ENCODE assay signal across 13 cellular contexts in genomic region chr16:3317315-3317999, GRCh38. TPM values are rescaled to one million over a fixed set of nuclear protein-coding genes. Genes with fewer than 3 reads are reported as not detected.
DNase-seq lines count a peak whose midpoint lies in the region; ATAC-seq, FAIRE-seq and TF ChIP-seq lines count a peak whose summit lies in the region.
"Had no signal": no experiment of that assay in that cellular context is flagged by ENCODE, and none has a peak within 500 bp of the region (broad histone marks: within the 10 kb centered on the region; RNA-seq: fewer than 3 reads in every experiment).

No MANE protein-coding gene starts in this region.

- H3K27me3 Mint-ChIP-seq in activated naive CD8-positive, alpha-beta T cell treated with anti-CD3 and anti-CD28 coated beads for 36 hours, result no peaks in the 10 kb centered on the region
- no peaks in the 10 kb centered on the region for H3K27me3 Mint-ChIP-seq in activated naive CD8-positive, alpha-beta T cell treated with anti-CD3 and anti-CD28 coated beads, Interleukin-2, amount 50 U/mL, for 24 hours
- H3K27me3 Mint-ChIP-seq in endothelial cell (ENCODE audit: unreplicated experiment), result peaks cover 11% of the 10 kb centered on the region
- H3K27me3 Mint-ChIP-seq in stimulated activated naive B cell treated with anti-CD40 and anti-IgM and Interleukin-4, amounts not matched to agents 10 μg/mL and 1 μg/mL and 100 μg/mL, for 72 hours, result no peaks in the 10 kb centered on the region
- H3K27me3 Mint-ChIP-seq: stimulated activated naive CD8-positive, alpha-beta T cell treated with anti-CD3 and anti-CD28 coated beads, Interleukin-15, Interleukin-2, amounts not matched to agents 100 ng/mL and 50 ng/mL, for 24 hours had no signal

- peaks cover 79% of the 10 kb centered on the region for H3K9me3 Mint-ChIP-seq in activated naive CD8-positive, alpha-beta T cell treated with anti-CD3 and anti-CD28 coated beads for 36 hours
- peaks cover 85% of the 10 kb centered on the region for H3K9me3 Mint-ChIP-seq in activated naive CD8-positive, alpha-beta T cell treated with anti-CD3 and anti-CD28 coated beads, Interleukin-2, amount 50 U/mL, for 24 hours
- peaks cover 61% of the 10 kb centered on the region for H3K9me3 Mint-ChIP-seq in endothelial cell (ENCODE audit: unreplicated experiment)
- peaks cover 53 to 56% of the 10 kb centered on the region in 2 donors for H3K9me3 Mint-ChIP-seq in stimulated activated naive B cell treated with anti-CD40 and anti-IgM and Interleukin-4, amounts not matched to agents 10 μg/mL and 1 μg/mL and 100 μg/mL, for 72 hours
- peaks cover 71 to 72% of the 10 kb centered on the region in 2 donors for H3K9me3 Mint-ChIP-seq in activated naive CD4-positive, alpha-beta T cell treated with anti-CD3 and anti-CD28 coated beads, Interleukin-2, amount 50 U/mL, for 72 hours

- FAIRE-seq in HTR-8/SVneo (lab: Jason Lieb, UNC), result no peak
- FAIRE-seq: endometrium had no signal

- no peak overlapping the region for H3K27ac Mint-ChIP-seq in activated naive CD8-positive, alpha-beta T cell treated with anti-CD3 and anti-CD28 coated beads for 36 hours
- no peak overlapping the region for H3K27ac Mint-ChIP-seq in activated naive CD8-positive, alpha-beta T cell treated with anti-CD3 and anti-CD28 coated beads, Interleukin-2, amount 50 U/mL, for 24 hours
- H3K27ac Mint-ChIP-seq in endothelial cell (ENCODE audit: unreplicated experiment), result no peak overlapping the region
- H3K27ac Mint-ChIP-seq in stimulated activated naive B cell treated with anti-CD40 and anti-IgM and Interleukin-4, amounts not matched to agents 10 μg/mL and 1 μg/mL and 100 μg/mL, for 72 hours, result peak overlapping the region; percentile 69
- peak overlapping the region in 1 of 2 donors; percentile 55 for H3K27ac Mint-ChIP-seq in activated naive CD4-positive, alpha-beta T cell treated with anti-CD3 and anti-CD28 coated beads, Interleukin-2, amount 50 U/mL, for 72 hours
- H3K27ac Mint-ChIP-seq: stimulated activated naive CD8-positive, alpha-beta T cell treated with anti-CD3 and anti-CD28 coated beads, Interleukin-15, Interleukin-2, amounts not matched to agents 100 ng/mL and 50 ng/mL, for 24 hours had no signal

- H3K4me3 Mint-ChIP-seq in activated naive CD8-positive, alpha-beta T cell treated with anti-CD3 and anti-CD28 coated beads for 36 hours, result peak overlapping the region; percentile 37
- H3K4me3 Mint-ChIP-seq in activated naive CD8-positive, alpha-beta T cell treated with anti-CD3 and anti-CD28 coated beads, Interleukin-2, amount 50 U/mL, for 24 hours, result no peak overlapping the region
- peak overlapping the region; percentile 82 for H3K4me3 Mint-ChIP-seq in endothelial cell (ENCODE audit: unreplicated experiment)
- H3K4me3 Mint-ChIP-seq in stimulated activated naive B cell treated with anti-CD40 and anti-IgM and Interleukin-4, amounts not matched to agents 10 μg/mL and 1 μg/mL and 100 μg/mL, for 72 hours, result no peak overlapping the region
- H3K4me3 Mint-ChIP-seq: activated T-cell treated with anti-CD3 and anti-CD28 coated beads, Interleukin-2, amount 50 U/mL, for 4 hours; stimulated activated naive CD8-positive, alpha-beta T cell treated with anti-CD3 and anti-CD28 coated beads, Interleukin-15, Interleukin-2, amounts not matched to agents 100 ng/mL and 50 ng/mL, for 24 hours had no signal

- DNase-seq in activated naive CD8-positive, alpha-beta T cell treated with anti-CD3 and anti-CD28 coated beads for 36 hours, result no peak
- DNase-seq in activated naive CD8-positive, alpha-beta T cell treated with anti-CD3 and anti-CD28 coated beads, Interleukin-2, amount 50 U/mL, for 24 hours, result no peak
- DNase-seq in NOMO-1 treated with DMSO at 0.1 percent for 48 hours (lab: John Stamatoyannopoulos, UW; ENCODE audit: unreplicated experiment), result peak; percentile 36
- DNase-seq in endothelial cell (ENCODE audit: low spot score), result no peak
- no peak for DNase-seq in stimulated activated naive B cell treated with anti-CD40 and anti-IgM and Interleukin-4, amounts not matched to agents 10 μg/mL and 1 μg/mL and 100 μg/mL, for 72 hours
- DNase-seq in HTR-8/SVneo (ENCODE audit: insufficient read length, low spot score), result no peak
- DNase-seq in activated naive CD4-positive, alpha-beta T cell treated with anti-CD3 and anti-CD28 coated beads, Interleukin-2, amount 50 U/mL, for 72 hours (ENCODE audit: low spot score in 2 of 2), result no peak
- DNase-seq: activated T-cell treated with anti-CD3 and anti-CD28 coated beads, Interleukin-2, amount 50 U/mL, for 4 hours; psoas muscle; stimulated activated CD4-positive, alpha-beta T cell treated with anti-CD3 and anti-CD28 coated beads, Interleukin-4, amount 100 ng/mL, for 1 hour had no signal

- no peak for TF ChIP-seq CTCF in endothelial cell (IDR thresholded peaks at IDR 0.05; ENCODE audit: unreplicated experiment)

- H3K36me3 Mint-ChIP-seq in activated naive CD8-positive, alpha-beta T cell treated with anti-CD3 and anti-CD28 coated beads for 36 hours, result peaks cover 85% of the 10 kb centered on the region
- peaks cover 78% of the 10 kb centered on the region for H3K36me3 Mint-ChIP-seq in activated naive CD8-positive, alpha-beta T cell treated with anti-CD3 and anti-CD28 coated beads, Interleukin-2, amount 50 U/mL, for 24 hours (ENCODE audit: low read depth)
- H3K36me3 Mint-ChIP-seq in endothelial cell (ENCODE audit: low read depth, unreplicated experiment), result peaks cover 76% of the 10 kb centered on the region
- H3K36me3 Mint-ChIP-seq in stimulated activated naive B cell treated with anti-CD40 and anti-IgM and Interleukin-4, amounts not matched to agents 10 μg/mL and 1 μg/mL and 100 μg/mL, for 72 hours, result peaks cover 79 to 86% of the 10 kb centered on the region in 2 donors
- H3K36me3 Mint-ChIP-seq in activated naive CD4-positive, alpha-beta T cell treated with anti-CD3 and anti-CD28 coated beads, Interleukin-2, amount 50 U/mL, for 72 hours, result peaks cover 89% of the 10 kb centered on the region in 2 donors

- no peak for ATAC-seq in activated naive CD8-positive, alpha-beta T cell treated with anti-CD3 and anti-CD28 coated beads, Interleukin-2, amount 50 U/mL, for 24 hours
- ATAC-seq in stimulated activated naive B cell treated with anti-CD40 and anti-IgM and Interleukin-4, amounts not matched to agents 10 μg/mL and 1 μg/mL and 100 μg/mL, for 72 hours (replicated peaks), result no peak
- no peak for ATAC-seq in activated naive CD4-positive, alpha-beta T cell treated with anti-CD3 and anti-CD28 coated beads, Interleukin-2, amount 50 U/mL, for 72 hours
- no peak for ATAC-seq in GM21529 (IDR thresholded peaks at IDR 0.05; ENCODE audit: unreplicated experiment)
- ATAC-seq: activated T-cell treated with anti-CD3 and anti-CD28 coated beads, Interleukin-2, amount 50 U/mL, for 4 hours; psoas muscle had no signal

- H3K4me1 Mint-ChIP-seq in activated naive CD8-positive, alpha-beta T cell treated with anti-CD3 and anti-CD28 coated beads for 36 hours, result no peaks in the 10 kb centered on the region
- no peaks in the 10 kb centered on the region for H3K4me1 Mint-ChIP-seq in activated naive CD8-positive, alpha-beta T cell treated with anti-CD3 and anti-CD28 coated beads, Interleukin-2, amount 50 U/mL, for 24 hours
- no peaks in the 10 kb centered on the region for H3K4me1 Mint-ChIP-seq in endothelial cell (ENCODE audit: unreplicated experiment)
- H3K4me1 Mint-ChIP-seq in stimulated activated naive B cell treated with anti-CD40 and anti-IgM and Interleukin-4, amounts not matched to agents 10 μg/mL and 1 μg/mL and 100 μg/mL, for 72 hours, result no peaks in the 10 kb centered on the region

RNA-seq across cellular contexts. Expression of gene ZNF75A, which starts 12.2 kb away (rescaled TPM):
- 10 to 100 TPM; 34.2 to 35.5 TPM for total RNA-seq in activated naive CD8-positive, alpha-beta T cell treated with anti-CD3 and anti-CD28 coated beads for 36 hours
- total RNA-seq in endothelial cell (ENCODE audit: unreplicated experiment), result 27.0 TPM
- total RNA-seq in activated naive CD4-positive, alpha-beta T cell treated with anti-CD3 and anti-CD28 coated beads, Interleukin-2, amount 50 U/mL, for 72 hours, result 10 to 100 TPM in 1 of 2 donors, 1 to 10 TPM in 1; 7.4 to 26.0 TPM

RNA-seq across cellular contexts. Expression of gene TIGD7, which starts 12.2 kb away (rescaled TPM):
- total RNA-seq in activated naive CD8-positive, alpha-beta T cell treated with anti-CD3 and anti-CD28 coated beads for 36 hours, result 1 to 10 TPM; 4.8 to 5.3 TPM
- total RNA-seq in endothelial cell (ENCODE audit: unreplicated experiment), result 2.6 TPM
- 1 to 10 TPM; 5.4 to 5.9 TPM for total RNA-seq in activated naive CD4-positive, alpha-beta T cell treated with anti-CD3 and anti-CD28 coated beads, Interleukin-2, amount 50 U/mL, for 72 hours

RNA-seq across cellular contexts. Expression of gene ZNF263, which starts 34.2 kb away (rescaled TPM):
- 10 to 100 TPM; 29.7 to 30.5 TPM for total RNA-seq in activated naive CD8-positive, alpha-beta T cell treated with anti-CD3 and anti-CD28 coated beads for 36 hours
- 43.7 TPM for total RNA-seq in endothelial cell (ENCODE audit: unreplicated experiment)
- 10 to 100 TPM; 16.2 to 20.6 TPM for total RNA-seq in activated naive CD4-positive, alpha-beta T cell treated with anti-CD3 and anti-CD28 coated beads, Interleukin-2, amount 50 U/mL, for 72 hours

RNA-seq across cellular contexts. Expression of gene OR2C1, which starts 38.2 kb away (rescaled TPM):
- total RNA-seq in activated naive CD8-positive, alpha-beta T cell treated with anti-CD3 and anti-CD28 coated beads for 36 hours, result not detected
- not detected for total RNA-seq in endothelial cell (ENCODE audit: unreplicated experiment)
- not detected for total RNA-seq in activated naive CD4-positive, alpha-beta T cell treated with anti-CD3 and anti-CD28 coated beads, Interleukin-2, amount 50 U/mL, for 72 hours
- total RNA-seq: activated T-cell treated with anti-CD3 and anti-CD28 coated beads, Interleukin-2, amount 50 U/mL, for 4 hours; psoas muscle had no signal

Comparison
In these comparisons a context has a peak if more than half of its experiments do, and no peak if none do; other contexts are left out.
1. H3K4me3 Mint-ChIP-seq: peak in activated naive CD8-positive, alpha-beta T cell treated with anti-CD3 and anti-CD28 coated beads for 36 hours (single experiment) and endothelial cell (single experiment); none in activated naive CD8-positive, alpha-beta T cell treated with anti-CD3 and anti-CD28 coated beads, Interleukin-2, amount 50 U/mL, for 24 hours (single experiment) and stimulated activated naive B cell treated with anti-CD40 and anti-IgM and Interleukin-4, amounts not matched to agents 10 μg/mL and 1 μg/mL and 100 μg/mL, for 72 hours (0 of 2).